8 cellular contexts compared by ENCODE assay signal in the genomic region with DNA sequence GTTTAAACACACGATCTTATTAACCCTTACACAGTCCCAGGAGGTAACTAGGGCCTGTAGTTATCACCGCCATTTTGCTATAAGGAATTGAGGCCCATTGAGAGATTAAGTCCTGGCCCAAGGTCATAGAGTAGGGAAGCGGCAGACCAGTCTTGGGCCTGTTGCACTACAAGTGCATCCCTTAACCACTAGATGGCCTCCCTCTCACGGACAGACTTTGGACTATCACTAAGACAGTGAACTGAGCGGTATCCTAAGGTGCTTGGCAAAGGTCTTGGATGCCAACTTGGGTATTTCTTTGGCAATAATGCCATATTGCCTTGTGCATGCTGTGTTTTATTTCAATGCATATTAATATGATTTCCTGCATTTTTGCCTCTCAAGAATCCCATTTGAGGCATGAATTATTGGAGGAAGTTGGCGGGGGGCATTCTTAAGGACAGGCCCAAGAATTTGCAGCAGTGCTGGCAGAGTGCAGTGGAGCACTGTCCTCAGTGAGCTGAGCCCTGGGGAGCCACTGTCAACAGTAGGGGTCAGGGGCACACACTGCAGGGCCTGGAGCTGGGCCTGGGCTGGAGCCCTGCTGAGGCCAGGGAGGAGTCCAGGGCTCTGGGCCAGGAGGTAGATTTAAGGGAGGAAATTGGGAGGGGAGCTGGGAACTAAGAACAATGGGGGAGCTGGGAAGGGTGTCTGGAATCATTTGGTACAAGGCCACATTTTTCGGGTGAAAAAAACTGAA.
DNase-seq lines count a peak whose midpoint lies in the region; ATAC-seq lines count a peak whose summit lies in the region.

No MANE protein-coding gene starts in this region.

- no peak overlapping the region for H3K4me3 Mint-ChIP-seq in activated CD4-positive, alpha-beta memory T cell treated with anti-CD3 and anti-CD28 coated beads for 36 hours

- peak; percentile 45 to 60 for DNase-seq in AML-193 (lab: John Stamatoyannopoulos, UW)
- peak; percentile 71 to 81 for DNase-seq in Kasumi-1 (lab: John Stamatoyannopoulos, UW)
- peak; percentile 43 for DNase-seq in activated CD4-positive, alpha-beta memory T cell treated with anti-CD3 and anti-CD28 coated beads for 36 hours
- DNase-seq in iPS-NIHi7 (ENCODE audit: extremely low spot score), result peak; percentile 78
- no peak for DNase-seq in GM03348 (ENCODE audit: low spot score)

- POLR2A ChIA-PET in activated CD4-positive, alpha-beta memory T cell treated with anti-CD3 and anti-CD28 coated beads for 36 hours (lab: Charles Lee), result interaction anchor here (0.7 kb wide), 1 partner anchor 114 kb away, joined by 3 read pairs; no protein-coding TSS in a partner anchor

- intact Hi-C loops in activated CD4-positive, alpha-beta memory T cell treated with anti-CD3 and anti-CD28 coated beads for 36 hours (cut with micrococcal nuclease), result loop anchor here (2.0 kb wide), 1 partner anchor 349 kb away; no protein-coding TSS in a partner anchor

- H3K36me3 Mint-ChIP-seq in activated CD4-positive, alpha-beta memory T cell treated with anti-CD3 and anti-CD28 coated beads for 36 hours, result no peaks in the 10 kb centered on the region

- CTCF ChIA-PET in activated CD4-positive, alpha-beta memory T cell treated with anti-CD3 and anti-CD28 coated beads for 36 hours (lab: Charles Lee), result interaction anchor here (0.6 to 2.6 kb wide), 16 partner anchors 10 to 352 kb away, joined by 3 to 11 read pairs (median 3); partner anchors contain the start of gene RBPJ

- no peak overlapping the region for H3K27ac Mint-ChIP-seq in activated CD4-positive, alpha-beta memory T cell treated with anti-CD3 and anti-CD28 coated beads for 36 hours

- H3K4me1 Mint-ChIP-seq in activated CD4-positive, alpha-beta memory T cell treated with anti-CD3 and anti-CD28 coated beads for 36 hours (ENCODE audit: low read depth), result peaks cover 26% of the 10 kb centered on the region

- H3K27me3 Mint-ChIP-seq in activated CD4-positive, alpha-beta memory T cell treated with anti-CD3 and anti-CD28 coated beads for 36 hours, result no peaks in the 10 kb centered on the region

- ATAC-seq in GM18499 (IDR thresholded peaks at IDR 0.05; ENCODE audit: insufficient read depth, unreplicated experiment) (peak; percentile 47), GM18870 (IDR thresholded peaks at IDR 0.05; ENCODE audit: unreplicated experiment) (no peak), GM21723 (IDR thresholded peaks at IDR 0.05; ENCODE audit: unreplicated experiment) (no peak)

- H3K9me3 Mint-ChIP-seq in activated CD4-positive, alpha-beta memory T cell treated with anti-CD3 and anti-CD28 coated beads for 36 hours, result no peaks in the 10 kb centered on the region
